ENCODE assay signal across 25 cellular contexts in genomic region chr16:57690782-57691471, GRCh38. TPM values are rescaled to one million over a fixed set of nuclear protein-coding genes. Genes with fewer than 3 reads are reported as not detected.
DNase-seq lines count a peak whose midpoint lies in the region; ATAC-seq, FAIRE-seq and TF ChIP-seq lines count a peak whose summit lies in the region.
"Had no signal": no experiment of that assay in that cellular context is flagged by ENCODE, and none has a peak within 500 bp of the region (broad histone marks: within the 10 kb centered on the region; RNA-seq: fewer than 3 reads in every experiment).

No MANE protein-coding gene starts in this region.

- H3K27ac ChIP-seq in HepG2 (ENCODE audit: extremely low read length, insufficient read depth, low read length) (no peak overlapping the region), right lobe of liver (no peak overlapping the region), coronary artery (no peak overlapping the region)
- H3K27ac ChIP-seq: gastrocnemius medialis had no signal

- H3K4me1 ChIP-seq in HepG2 (ENCODE audit: insufficient read depth, low read length) (peaks cover 83% of the 10 kb centered on the region), right lobe of liver (peaks cover 0 to 26% (median 8%) of the 10 kb centered on the region in 4 donors)
- H3K4me1 ChIP-seq: gastrocnemius medialis had no signal

- TF ChIP-seq RAD21 in HepG2 (CRISPR knock-in tag; IDR thresholded peaks at IDR 0.05): no peak

- POLR2A ChIA-PET in HepG2 (lab: Yijun Ruan, JAX): interaction anchor here (0.7 to 2.3 kb wide), 2 partner anchors 9 to 10 kb away, joined by 3 to 7 read pairs; no protein-coding TSS in a partner anchor

- H3K4me1 Mint-ChIP-seq in activated T-helper 17 cell treated with anti-CD3 and anti-CD28 coated beads, Interleukin-2, amount 50 U/mL, for 72 hours: peaks cover 9% of the 10 kb centered on the region

- H3K27me3 ChIP-seq in HepG2 (ENCODE audit: control insufficient read depth in 1 of 2, insufficient read depth in 2 of 2, low read length in 2 of 2) (no peaks in the 10 kb centered on the region), right lobe of liver (no peaks in the 10 kb centered on the region)

- H3K9me3 ChIP-seq in HepG2 (ENCODE audit: low read length) (no peaks in the 10 kb centered on the region), right lobe of liver (no peaks in the 10 kb centered on the region)
- H3K9me3 ChIP-seq: gastrocnemius medialis had no signal

- BruUV-seq in HepG2 (replicated peaks; lab: Mats Ljungman, UMichigan): no TSS peak

- no peak for TF ChIP-seq POLR2A in HepG2 (IDR thresholded peaks at IDR 0.05; ENCODE audit: insufficient read depth in 1 of 2, low read depth in 2 of 2, low read length in 2 of 2)
- TF ChIP-seq POLR2A in right lobe of liver (IDR thresholded peaks at IDR 0.05): no peak

- FAIRE-seq in HepG2 (lab: Jason Lieb, UNC): no peak
- FAIRE-seq: endometrium had no signal

- intact Hi-C loops in HepG2 (cut with micrococcal nuclease; ENCODE audit: unreplicated experiment) (no loop called here), right lobe of liver (cut with DNase I) (no loop called here)

- no peaks in the 10 kb centered on the region for H3K36me3 Mint-ChIP-seq in activated T-helper 17 cell treated with anti-CD3 and anti-CD28 coated beads, Interleukin-2, amount 50 U/mL, for 72 hours (ENCODE audit: low read depth)

- H3K4me3 ChIP-seq in HepG2 (replicated peaks in 1 of 3; ENCODE audit: insufficient read depth in 1 of 3, low read depth in 2 of 3, low read length in 3 of 3): no peak overlapping the region
- no peak overlapping the region for H3K4me3 ChIP-seq in right lobe of liver
- H3K4me3 ChIP-seq in coronary artery: no peak overlapping the region
- H3K4me3 ChIP-seq: gastrocnemius medialis had no signal

- no peak for DNase-seq in HepG2 (ENCODE audit: low spot score)
- DNase-seq in right lobe of liver: no peak
- DNase-seq in MV-4-11 (lab: John Stamatoyannopoulos, UW): peak; percentile 20
- peak; percentile 45 for DNase-seq in coronary artery (ENCODE audit: low spot score)
- DNase-seq in putamen (ENCODE audit: low spot score): no peak
- no peak for DNase-seq in NCI-H1105 (lab: John Stamatoyannopoulos, UW)
- DNase-seq: activated CD4-positive, alpha-beta T cell treated with anti-CD3 and anti-CD28 coated beads, Interleukin-2, amount 50 U/mL, for 4 hours; activated effector memory CD4-positive, alpha-beta T cell treated with Interleukin-2 at 50 U/mL for 16 hours; anterior cingulate cortex; cerebellar nuclear complex; gastrocnemius medialis; left colon; NCI-H1092; NCI-H2107; NCI-H526; occipital lobe; SHP77 treated with DMSO at 0.1 percent for 48 hours; stimulated activated CD4-positive, alpha-beta T cell treated with anti-CD3 and anti-CD28 coated beads, Interleukin-2, amount 100 ng/mL, for 24 hours; substantia nigra; T1000 had no signal

- H3K9ac ChIP-seq in HepG2 (ENCODE audit: insufficient read depth, low read depth, low read length): no peak overlapping the region

- H3K36me3 ChIP-seq in HepG2 (replicated peaks in 1 of 2; ENCODE audit: control insufficient read depth in 1 of 2, insufficient read depth in 2 of 2, low read length in 2 of 2) (no peaks in the 10 kb centered on the region), right lobe of liver (no peaks in the 10 kb centered on the region)
- H3K36me3 ChIP-seq: gastrocnemius medialis had no signal

- H3K79me2 ChIP-seq in HepG2 (ENCODE audit: insufficient read depth, low read length): no peaks in the 10 kb centered on the region

- no peak overlapping the region for H3K27ac Mint-ChIP-seq in activated T-helper 17 cell treated with anti-CD3 and anti-CD28 coated beads, Interleukin-2, amount 50 U/mL, for 72 hours

- H4K20me1 ChIP-seq in HepG2 (ENCODE audit: insufficient read depth, low read length): no peaks in the 10 kb centered on the region

- no peak for TF ChIP-seq EP300 in HepG2 (IDR thresholded peaks at IDR 0.05; ENCODE audit: low read depth in 2 of 2, low read length in 2 of 2)
- no peak for TF ChIP-seq EP300 in HepG2 (CRISPR knock-in tag; IDR thresholded peaks at IDR 0.05; ENCODE audit: borderline replicate concordance)

- peaks cover 7% of the 10 kb centered on the region for H3K27me3 Mint-ChIP-seq in activated T-helper 17 cell treated with anti-CD3 and anti-CD28 coated beads, Interleukin-2, amount 50 U/mL, for 72 hours

- H2AFZ ChIP-seq in HepG2 (ENCODE audit: low read length): no peak overlapping the region

- CTCF ChIA-PET in HepG2 (lab: Yijun Ruan, JAX; ENCODE audit: low intra/inter-chr PET ratio, low total read pairs): no interaction called here

- no peaks in the 10 kb centered on the region for H3K9me3 Mint-ChIP-seq in activated T-helper 17 cell treated with anti-CD3 and anti-CD28 coated beads, Interleukin-2, amount 50 U/mL, for 72 hours

- H3K4me2 ChIP-seq in HepG2 (ENCODE audit: low read depth, low read length): no peak overlapping the region

- ATAC-seq in HepG2 (no peak), right lobe of liver (no peak), GM21390 (IDR thresholded peaks at IDR 0.05; ENCODE audit: unreplicated experiment) (no peak)
- ATAC-seq in activated T-helper 17 cell treated with anti-CD3 and anti-CD28 coated beads, Interleukin-2, amount 50 U/mL, for 72 hours (replicated peaks): no peak
- ATAC-seq: gastrocnemius medialis, left colon, sciatic nerve had no signal

- no peak for TF ChIP-seq CTCF in HepG2 (CRISPR knock-in tag; IDR thresholded peaks at IDR 0.05)
- TF ChIP-seq CTCF in right lobe of liver (IDR thresholded peaks at IDR 0.05): no peak
- no peak for TF ChIP-seq CTCF in coronary artery (IDR thresholded peaks at IDR 0.05)

- 84% methylated on average over 3 of the region's 4 CpGs for WGBS in HepG2 (ENCODE audit: low lambda C conversion rate)
- WGBS in right lobe of liver (ENCODE audit: insufficient coverage, low coverage, low lambda C conversion rate, missing lambda C conversion rate): 59% methylated on average over 2 of the region's 4 CpGs

- in situ Hi-C loops in HepG2 (cut with HindIII; ENCODE audit: extremely low pct_ligation_motif_present, low pct_unique_long_range_greater_than_20kb): no loop called here

- no peak overlapping the region for H3K4me3 Mint-ChIP-seq in activated T-helper 17 cell treated with anti-CD3 and anti-CD28 coated beads, Interleukin-2, amount 50 U/mL, for 72 hours

RNA-seq across cellular contexts. Expression of gene DRC7, which starts 3.7 kb away (rescaled TPM):
- total RNA-seq in HepG2 (2016; rRNA removed; fragmentation: Illumina TruSeq; extraction: Trizol) (2.7 and 3.4 TPM in 2 replicates), right lobe of liver (under 1 TPM; 0.06 to 0.37 (median 0.19) TPM)
- 0.26 and 1.5 TPM in 2 replicates for total RNA-seq in HepG2 (2016; cell fraction: cytosol; rRNA removed; fragmentation: Illumina TruSeq; extraction: Trizol; ENCODE audit: low read depth)
- 2.4 and 2.5 TPM in 2 replicates for total RNA-seq in HepG2 (2016; cell fraction: insoluble cytoplasmic fraction; rRNA removed; fragmentation: Illumina TruSeq; extraction: Trizol)
- 1.4 and 2.1 TPM in 2 replicates for total RNA-seq in HepG2 (2016; cell fraction: membrane; rRNA removed; fragmentation: Illumina TruSeq; extraction: Trizol)
- 0.59 and 1.6 TPM in 2 replicates for total RNA-seq in HepG2 (2016; cell fraction: nucleus; rRNA removed; fragmentation: Illumina TruSeq; extraction: Trizol)
- 3.4 and 3.5 TPM in 2 replicates for polyA plus RNA-seq in HepG2 (2011; rRNA removed)
- polyA plus RNA-seq in HepG2 (2011; cell fraction: cytosol; rRNA removed): 2.7 and 3.1 TPM in 2 replicates
- polyA plus RNA-seq in HepG2 (2011; cell fraction: nucleus; rRNA removed): 3.4 TPM in 2 replicates
- polyA plus RNA-seq in HepG2 (2012): 4.1 and 4.4 TPM in 2 replicates
- polyA plus RNA-seq in HepG2 (2016; cell fraction: cytosol; fragmentation: Illumina TruSeq; extraction: Trizol; ENCODE audit: low read depth): 0.70 and 1.3 TPM in 2 replicates
- 2.0 and 2.4 TPM in 2 replicates for polyA plus RNA-seq in HepG2 (2016; cell fraction: insoluble cytoplasmic fraction; fragmentation: Illumina TruSeq; extraction: Trizol; ENCODE audit: low read depth)
- polyA plus RNA-seq in HepG2 (2016; cell fraction: membrane; fragmentation: Illumina TruSeq; extraction: Trizol; ENCODE audit: low read depth): 1.0 and 1.1 TPM in 2 replicates
- 1.6 and 1.8 TPM in 2 replicates for polyA plus RNA-seq in HepG2 (2016; cell fraction: nucleus; fragmentation: Illumina TruSeq; extraction: Trizol; ENCODE audit: insufficient read depth, low read depth)
- polyA minus RNA-seq in HepG2 (2011; rRNA and poly(A)+ RNA removed; ENCODE audit: low replicate concordance): 1.2 TPM in 1 of 2 replicates, not detected in the other
- polyA minus RNA-seq in HepG2 (2011; cell fraction: cytosol; rRNA and poly(A)+ RNA removed): 0.99 and 1.1 TPM in 2 replicates
- polyA minus RNA-seq in HepG2 (2011; cell fraction: nucleus; rRNA and poly(A)+ RNA removed): 1.3 and 2.5 TPM in 2 replicates
- not detected for total RNA-seq in activated T-helper 17 cell treated with anti-CD3 and anti-CD28 coated beads, Interleukin-2, amount 50 U/mL, for 72 hours
- total RNA-seq: gastrocnemius medialis, left colon, sciatic nerve had no signal

RNA-seq across cellular contexts. Expression of gene ADGRG3, which starts 22.8 kb away (rescaled TPM):
- total RNA-seq in HepG2 (2016; rRNA removed; fragmentation: Illumina TruSeq; extraction: Trizol) (1.0 and 2.7 TPM in 2 replicates), right lobe of liver (1 to 10 TPM in 1 of 6 experiments, under 1 TPM in 5; 0.37 to 1.6 (median 0.83) TPM)
- 0.79 and 1.1 TPM in 2 replicates for total RNA-seq in HepG2 (2016; cell fraction: cytosol; rRNA removed; fragmentation: Illumina TruSeq; extraction: Trizol; ENCODE audit: low read depth)
- total RNA-seq in HepG2 (2016; cell fraction: insoluble cytoplasmic fraction; rRNA removed; fragmentation: Illumina TruSeq; extraction: Trizol): 1.1 and 2.2 TPM in 2 replicates
- total RNA-seq in HepG2 (2016; cell fraction: membrane; rRNA removed; fragmentation: Illumina TruSeq; extraction: Trizol): 1.0 and 1.5 TPM in 2 replicates
- total RNA-seq in HepG2 (2016; cell fraction: nucleus; rRNA removed; fragmentation: Illumina TruSeq; extraction: Trizol): 2.3 and 2.7 TPM in 2 replicates
- 11.8 and 13.6 TPM in 2 replicates for polyA plus RNA-seq in HepG2 (2011; rRNA removed)
- 10.8 and 11.2 TPM in 2 replicates for polyA plus RNA-seq in HepG2 (2011; cell fraction: cytosol; rRNA removed)
- 21.1 and 23.7 TPM in 2 replicates for polyA plus RNA-seq in HepG2 (2011; cell fraction: nucleus; rRNA removed)
- polyA plus RNA-seq in HepG2 (2012): 5.8 and 8.1 TPM in 2 replicates
- 0.49 and 0.54 TPM in 2 replicates for polyA plus RNA-seq in HepG2 (2016; cell fraction: cytosol; fragmentation: Illumina TruSeq; extraction: Trizol; ENCODE audit: low read depth)
- 1.3 TPM in 2 replicates for polyA plus RNA-seq in HepG2 (2016; cell fraction: insoluble cytoplasmic fraction; fragmentation: Illumina TruSeq; extraction: Trizol; ENCODE audit: low read depth)
- 0.65 and 1.0 TPM in 2 replicates for polyA plus RNA-seq in HepG2 (2016; cell fraction: membrane; fragmentation: Illumina TruSeq; extraction: Trizol; ENCODE audit: low read depth)
- polyA plus RNA-seq in HepG2 (2016; cell fraction: nucleus; fragmentation: Illumina TruSeq; extraction: Trizol; ENCODE audit: insufficient read depth, low read depth): 5.4 and 6.5 TPM in 2 replicates
- polyA minus RNA-seq in HepG2 (2011; rRNA and poly(A)+ RNA removed; ENCODE audit: low replicate concordance): 0.91 and 31.9 TPM in 2 replicates
- 4.7 and 5.3 TPM in 2 replicates for polyA minus RNA-seq in HepG2 (2011; cell fraction: cytosol; rRNA and poly(A)+ RNA removed)
- polyA minus RNA-seq in HepG2 (2011; cell fraction: nucleus; rRNA and poly(A)+ RNA removed): 8.9 and 10.4 TPM in 2 replicates
- total RNA-seq in activated T-helper 17 cell treated with anti-CD3 and anti-CD28 coated beads, Interleukin-2, amount 50 U/mL, for 72 hours: not detected
- total RNA-seq: OCI-LY7 had no signal

RNA-seq across cellular contexts. Expression of gene KATNB1, which starts 44.6 kb away (rescaled TPM):
- total RNA-seq in HepG2 (2016; rRNA removed; fragmentation: Illumina TruSeq; extraction: Trizol): 25.2 and 31.5 TPM in 2 replicates
- total RNA-seq in HepG2 (2016; cell fraction: cytosol; rRNA removed; fragmentation: Illumina TruSeq; extraction: Trizol; ENCODE audit: low read depth): 14.2 and 18.3 TPM in 2 replicates
- 21.2 and 33.1 TPM in 2 replicates for total RNA-seq in HepG2 (2016; cell fraction: insoluble cytoplasmic fraction; rRNA removed; fragmentation: Illumina TruSeq; extraction: Trizol)
- 34.3 and 42.2 TPM in 2 replicates for total RNA-seq in HepG2 (2016; cell fraction: membrane; rRNA removed; fragmentation: Illumina TruSeq; extraction: Trizol)
- total RNA-seq in HepG2 (2016; cell fraction: nucleus; rRNA removed; fragmentation: Illumina TruSeq; extraction: Trizol): 21.9 and 25.7 TPM in 2 replicates
- polyA plus RNA-seq in HepG2 (2011; rRNA removed): 39.8 and 43.5 TPM in 2 replicates
- polyA plus RNA-seq in HepG2 (2011; cell fraction: cytosol; rRNA removed): 17.4 and 27.7 TPM in 2 replicates
- polyA plus RNA-seq in HepG2 (2011; cell fraction: nucleus; rRNA removed): 122 and 146 TPM in 2 replicates
- 16.2 and 20.9 TPM in 2 replicates for polyA plus RNA-seq in HepG2 (2012)
- 15.0 and 20.0 TPM in 2 replicates for polyA plus RNA-seq in HepG2 (2016; cell fraction: cytosol; fragmentation: Illumina TruSeq; extraction: Trizol; ENCODE audit: low read depth)
- polyA plus RNA-seq in HepG2 (2016; cell fraction: insoluble cytoplasmic fraction; fragmentation: Illumina TruSeq; extraction: Trizol; ENCODE audit: low read depth): 22.6 and 30.3 TPM in 2 replicates
- polyA plus RNA-seq in HepG2 (2016; cell fraction: membrane; fragmentation: Illumina TruSeq; extraction: Trizol; ENCODE audit: low read depth): 30.4 and 34.5 TPM in 2 replicates
- polyA plus RNA-seq in HepG2 (2016; cell fraction: nucleus; fragmentation: Illumina TruSeq; extraction: Trizol; ENCODE audit: insufficient read depth, low read depth): 49.3 and 53.8 TPM in 2 replicates
- 29.8 and 60.0 TPM in 2 replicates for polyA minus RNA-seq in HepG2 (2011; rRNA and poly(A)+ RNA removed; ENCODE audit: low replicate concordance)
- polyA minus RNA-seq in HepG2 (2011; cell fraction: cytosol; rRNA and poly(A)+ RNA removed): 13.6 and 19.1 TPM in 2 replicates
- 27.9 and 30.3 TPM in 2 replicates for polyA minus RNA-seq in HepG2 (2011; cell fraction: nucleus; rRNA and poly(A)+ RNA removed)
- 10 to 100 TPM in 2 of 6 experiments, 1 to 10 TPM in 4; 5.6 to 17.5 (median 8.5) TPM for total RNA-seq in right lobe of liver
- 10 to 100 TPM; 20.0 to 37.5 TPM for total RNA-seq in activated T-helper 17 cell treated with anti-CD3 and anti-CD28 coated beads, Interleukin-2, amount 50 U/mL, for 72 hours

Comparison
In these comparisons a context has a peak if more than half of its experiments do, and no peak if none do; other contexts are left out.
1. DNase-seq: peak in MV-4-11 (single experiment) and coronary artery (single experiment); none in HepG2 (single experiment), right lobe of liver (0 of 3), putamen (single experiment) and NCI-H1105 (single experiment).